26 cellular contexts compared by ENCODE assay signal in the genomic region with DNA sequence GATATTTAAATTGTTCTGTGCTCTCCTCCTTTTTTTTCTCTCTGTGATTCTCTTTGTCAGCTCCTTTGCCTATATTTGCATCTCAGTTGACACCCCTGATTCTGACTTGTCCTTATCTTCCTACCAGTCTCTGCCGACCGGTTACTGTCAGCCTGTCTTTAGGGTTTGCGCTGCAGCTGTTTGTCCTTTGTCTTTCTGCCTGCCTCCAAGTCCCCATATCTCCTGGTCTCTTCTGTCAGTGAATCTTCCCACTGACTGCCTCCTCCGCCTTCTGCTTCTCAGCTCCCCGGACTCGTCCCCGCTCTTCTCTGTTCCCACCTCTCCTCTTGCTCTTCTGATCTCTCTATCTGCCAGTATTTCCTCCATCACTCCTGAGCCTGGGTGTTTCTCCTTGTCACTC. TPM values are rescaled to one million over a fixed set of nuclear protein-coding genes. Genes with fewer than 3 reads are reported as not detected.
"Had no signal": no experiment of that assay in that cellular context is flagged by ENCODE, and none has a peak within 500 bp of the region (broad histone marks: within the 10 kb centered on the region; RNA-seq: fewer than 3 reads in every experiment).

No MANE protein-coding gene starts in this region.

- FAIRE-seq: islet of Langerhans had no signal

- H3K4me3 Mint-ChIP-seq: activated B cell treated with CpG ODN at 0.5 μM for 24 hours; activated CD4-positive, alpha-beta T cell treated with anti-CD3 and anti-CD28 coated beads for 36 hours; activated naive CD4-positive, alpha-beta T cell treated with anti-CD3 and anti-CD28 coated beads, Interleukin-2, amount 10 ng/mL, durations not matched to agents 7 days and 5 days; activated naive CD8-positive, alpha-beta T cell treated with anti-CD3 and anti-CD28 coated beads, Interleukin-2, amount 50 U/mL, for 24 hours; activated T-cell treated with anti-CD3 and anti-CD28 coated beads, Interleukin-2, amount 50 U/mL, for 4 hours; mesothelial cell of epicardium; naive thymus-derived CD8-positive, alpha-beta T cell had no signal

- H3K36me3 ChIP-seq: cardiac muscle cell, neutrophil, ovary, prostate gland, thyroid gland had no signal

- H3K4me1 Mint-ChIP-seq: activated CD4-positive, alpha-beta T cell treated with anti-CD3 and anti-CD28 coated beads for 36 hours had no signal

- H3K27ac ChIP-seq: cardiac muscle cell, neutrophil, ovary, prostate gland, thyroid gland, upper lobe of right lung had no signal

- H3K9me3 ChIP-seq: neutrophil, ovary, prostate gland, thyroid gland, upper lobe of right lung had no signal

- ATAC-seq: activated CD4-positive, alpha-beta T cell treated with anti-CD3 and anti-CD28 coated beads for 36 hours; activated naive CD8-positive, alpha-beta T cell treated with anti-CD3 and anti-CD28 coated beads, Interleukin-2, amount 50 U/mL, for 24 hours; activated T-cell treated with anti-CD3 and anti-CD28 coated beads, Interleukin-2, amount 50 U/mL, for 4 hours; esophagus mucosa; left ventricle myocardium superior; naive thymus-derived CD8-positive, alpha-beta T cell; stimulated activated naive CD8-positive, alpha-beta T cell treated with anti-CD3 and anti-CD28 coated beads, Interleukin-15, Interleukin-2, amounts not matched to agents 100 U/mL and 50 U/mL, for 24 hours; upper lobe of right lung had no signal

- H3K9me3 Mint-ChIP-seq: activated B cell treated with CpG ODN at 0.5 μM for 24 hours; activated naive CD4-positive, alpha-beta T cell treated with anti-CD3 and anti-CD28 coated beads, Interleukin-2, amount 10 ng/mL, durations not matched to agents 7 days and 5 days; activated naive CD8-positive, alpha-beta T cell treated with anti-CD3 and anti-CD28 coated beads, Interleukin-2, amount 50 U/mL, for 24 hours; activated T-cell treated with anti-CD3 and anti-CD28 coated beads, Interleukin-2, amount 50 U/mL, for 4 hours; mesothelial cell of epicardium; naive thymus-derived CD8-positive, alpha-beta T cell had no signal

- H3K27ac Mint-ChIP-seq: activated B cell treated with CpG ODN at 0.5 μM for 24 hours; activated CD4-positive, alpha-beta T cell treated with anti-CD3 and anti-CD28 coated beads for 36 hours; activated naive CD8-positive, alpha-beta T cell treated with anti-CD3 and anti-CD28 coated beads, Interleukin-2, amount 50 U/mL, for 24 hours; mesothelial cell of epicardium had no signal

- H3K4me3 ChIP-seq: cardiac muscle cell, ovary, prostate gland, thyroid gland, upper lobe of right lung had no signal

- H3K27me3 ChIP-seq: cardiac muscle cell, ovary, thyroid gland, upper lobe of right lung had no signal

- H3K4me1 ChIP-seq: prostate gland had no signal

- H3K36me3 Mint-ChIP-seq: activated naive CD4-positive, alpha-beta T cell treated with anti-CD3 and anti-CD28 coated beads, Interleukin-2, amount 10 ng/mL, durations not matched to agents 7 days and 5 days; naive thymus-derived CD8-positive, alpha-beta T cell had no signal

- DNase-seq: activated B cell treated with CpG ODN at 0.5 μM for 24 hours; activated CD4-positive, alpha-beta T cell treated with anti-CD3 and anti-CD28 coated beads for 36 hours; activated CD4-positive, alpha-beta T cell treated with anti-CD3 and anti-CD28 coated beads, Interleukin-2, amount 50 U/mL, for 4 hours; activated CD8-positive, alpha-beta memory T cell treated with anti-CD3 and anti-CD28 coated beads for 24 hours; activated CD8-positive, alpha-beta memory T cell treated with anti-CD3 and anti-CD28 coated beads, Interleukin-2, amount 50 U/mL, for 48 hours; activated effector memory CD4-positive, alpha-beta T cell treated with Interleukin-2 at 50 U/mL for 16 hours; activated naive CD4-positive, alpha-beta T cell treated with anti-CD3 and anti-CD28 coated beads, Interleukin-2, amount 10 ng/mL, durations not matched to agents 7 days and 5 days; activated naive CD8-positive, alpha-beta T cell treated with anti-CD3 and anti-CD28 coated beads, Interleukin-2, amount 50 U/mL, for 24 hours; activated T-cell treated with anti-CD3 and anti-CD28 coated beads, Interleukin-2, amount 50 U/mL, for 4 hours; dermis blood vessel endothelial cell; effector CD8-positive, alpha-beta T cell; foreskin melanocyte; left ventricle myocardium superior; mammary epithelial cell; naive thymus-derived CD8-positive, alpha-beta T cell; ovary; stimulated activated CD4-positive, alpha-beta T cell treated with anti-CD3 and anti-CD28 coated beads, Interleukin-4, amount 100 ng/mL, for 4 hours; stimulated activated naive CD8-positive, alpha-beta T cell treated with anti-CD3 and anti-CD28 coated beads, Interleukin-15, Interleukin-2, amounts not matched to agents 100 U/mL and 50 U/mL, for 24 hours; thyroid gland; upper lobe of right lung had no signal

RNA-seq across cellular contexts. Expression of a gene that starts 5.2 kb away (rescaled TPM):
- total RNA-seq: naive thymus-derived CD8-positive, alpha-beta T cell had no signal
- polyA plus RNA-seq: naive thymus-derived CD8-positive, alpha-beta T cell had no signal

RNA-seq across cellular contexts. Expression of a gene that starts 37.7 kb away (rescaled TPM):
- polyA plus RNA-seq: cardiac muscle cell had no signal
